In the genomic region with DNA sequence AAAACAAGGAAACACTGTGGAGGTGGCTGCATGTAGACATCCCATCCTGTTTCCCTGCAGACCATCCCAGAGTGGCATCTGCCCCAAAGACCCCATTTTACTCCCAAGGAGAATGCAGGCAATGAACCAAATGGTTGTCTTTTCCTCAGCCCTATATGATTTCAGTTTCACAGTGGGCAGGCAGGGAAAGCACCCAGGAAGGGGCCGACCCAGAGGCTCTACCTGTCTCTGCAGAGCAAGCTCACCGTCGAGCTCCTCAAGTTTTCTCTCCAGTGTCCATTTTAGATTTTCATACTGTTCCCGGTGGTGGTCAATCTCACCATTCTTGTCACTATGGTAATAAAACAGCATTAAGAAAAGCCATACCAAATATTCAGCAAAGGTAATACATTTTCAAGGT, we compare ENCODE assay signal across 23 cellular contexts. TPM values are rescaled to one million over a fixed set of nuclear protein-coding genes. Genes with fewer than 3 reads are reported as not detected.
DNase-seq lines count a peak whose midpoint lies in the region; ATAC-seq and TF ChIP-seq lines count a peak whose summit lies in the region.
"Had no signal": no experiment of that assay in that cellular context is flagged by ENCODE, and none has a peak within 500 bp of the region (broad histone marks: within the 10 kb centered on the region; RNA-seq: fewer than 3 reads in every experiment).

No MANE protein-coding gene starts in this region.

- no peak overlapping the region for H2AFZ ChIP-seq in MM.1S (ENCODE audit: low read length)

- no peaks in the 10 kb centered on the region for H4K20me1 ChIP-seq in MM.1S (ENCODE audit: insufficient read depth, low read length)
- H4K20me1 ChIP-seq: BLaER1 had no signal

- peaks cover 34% of the 10 kb centered on the region for H3K4me1 ChIP-seq in CD4-positive, alpha-beta memory T cell (ENCODE audit: insufficient read depth, low read length)
- H3K4me1 ChIP-seq in MM.1S (ENCODE audit: low read length): peaks cover 10% of the 10 kb centered on the region
- no peaks in the 10 kb centered on the region for H3K4me1 ChIP-seq in psoas muscle
- H3K4me1 ChIP-seq: adrenal gland had no signal

- H3K27me3 ChIP-seq in CD4-positive, alpha-beta memory T cell (ENCODE audit: insufficient read depth, low read length): no peaks in the 10 kb centered on the region
- no peaks in the 10 kb centered on the region for H3K27me3 ChIP-seq in MM.1S (replicated peaks; ENCODE audit: insufficient read depth, low read length)
- H3K27me3 ChIP-seq in psoas muscle (ENCODE audit: insufficient read depth in 3 of 3, low read length in 2 of 3): no peaks in the 10 kb centered on the region
- H3K27me3 ChIP-seq: adrenal gland, BLaER1 had no signal

- H3K9ac ChIP-seq in MM.1S (ENCODE audit: low read length): no peak overlapping the region; the same call in 1 of the 2 replicates
- H3K9ac ChIP-seq: BLaER1 had no signal

- H3K4me3 Mint-ChIP-seq in activated CD4-positive, alpha-beta memory T cell treated with anti-CD3 and anti-CD28 coated beads for 36 hours: no peak overlapping the region
- H3K4me3 Mint-ChIP-seq in activated CD4-positive, alpha-beta memory T cell treated with anti-CD3 and anti-CD28 coated beads, Interleukin-2, amount 10 ng/mL, durations not matched to agents 7 days and 5 days: no peak overlapping the region
- peak overlapping the region in 6 of 8 donors; percentile 15 to 70 (median 56) for H3K4me3 Mint-ChIP-seq in CD4-positive, alpha-beta memory T cell
- H3K4me3 Mint-ChIP-seq in memory B cell: peak overlapping the region; percentile 24
- H3K4me3 Mint-ChIP-seq: brain had no signal

- POLR2A ChIA-PET in activated CD4-positive, alpha-beta memory T cell treated with anti-CD3 and anti-CD28 coated beads for 36 hours (lab: Charles Lee): no interaction called here
- POLR2A ChIA-PET in activated CD4-positive, alpha-beta memory T cell treated with anti-CD3 and anti-CD28 coated beads, Interleukin-2, amount 10 ng/mL, durations not matched to agents 7 days and 5 days (lab: Charles Lee): no interaction called here
- POLR2A ChIA-PET in CD4-positive, alpha-beta memory T cell (lab: Charles Lee; ENCODE audit: partially characterized antibody): no interaction called here

- H3K9me3 ChIP-seq in CD4-positive, alpha-beta memory T cell (ENCODE audit: control insufficient read depth in 1 of 2, low read length in 2 of 2): no peaks in the 10 kb centered on the region
- H3K9me3 ChIP-seq in MM.1S (replicated peaks; ENCODE audit: insufficient read depth, low read length) (no peaks in the 10 kb centered on the region), psoas muscle (no peaks in the 10 kb centered on the region)
- H3K9me3 ChIP-seq: adrenal gland, BLaER1 had no signal

- CTCF ChIA-PET in activated CD4-positive, alpha-beta memory T cell treated with anti-CD3 and anti-CD28 coated beads for 36 hours (lab: Charles Lee): interaction anchor here (1.5 kb wide), 1 partner anchor 8 kb away, joined by 4 read pairs; no protein-coding TSS in a partner anchor
- CTCF ChIA-PET in activated CD4-positive, alpha-beta memory T cell treated with anti-CD3 and anti-CD28 coated beads, Interleukin-2, amount 10 ng/mL, durations not matched to agents 7 days and 5 days (lab: Charles Lee): interaction anchor here (0.7 to 1.2 kb wide), 3 partner anchors 8 to 565 kb away, joined by 4 to 6 read pairs (median 4); no protein-coding TSS in a partner anchor
- CTCF ChIA-PET in CD4-positive, alpha-beta memory T cell (lab: Charles Lee; ENCODE audit: partially characterized antibody): interaction anchor here (1.0 kb wide), 2 partner anchors 8 to 160 kb away, joined by 4 read pairs; a partner anchor contains a TSS

- peak overlapping the region; percentile 24 for H3K27ac ChIP-seq in CD4-positive, alpha-beta memory T cell (ENCODE audit: low read depth, low read length)
- H3K27ac ChIP-seq in MM.1S (ENCODE audit: low read length) (no peak overlapping the region), psoas muscle (no peak overlapping the region)
- H3K27ac ChIP-seq: adrenal gland, BLaER1, epithelial cell of prostate, WERI-Rb-1 had no signal

- peaks cover 32% of the 10 kb centered on the region for H3K36me3 Mint-ChIP-seq in activated CD4-positive, alpha-beta memory T cell treated with anti-CD3 and anti-CD28 coated beads for 36 hours
- H3K36me3 Mint-ChIP-seq in activated CD4-positive, alpha-beta memory T cell treated with anti-CD3 and anti-CD28 coated beads, Interleukin-2, amount 10 ng/mL, durations not matched to agents 7 days and 5 days (ENCODE audit: low read depth): peaks cover 27% of the 10 kb centered on the region
- peaks cover 23 to 27% of the 10 kb centered on the region in 2 donors for H3K36me3 Mint-ChIP-seq in CD4-positive, alpha-beta memory T cell
- peaks cover 7% of the 10 kb centered on the region for H3K36me3 Mint-ChIP-seq in memory B cell

- DNase-seq in activated CD4-positive, alpha-beta memory T cell treated with anti-CD3 and anti-CD28 coated beads for 36 hours: peak; percentile 52
- DNase-seq in activated CD4-positive, alpha-beta memory T cell treated with anti-CD3 and anti-CD28 coated beads, Interleukin-2, amount 10 ng/mL, durations not matched to agents 7 days and 5 days: no peak
- no peak for DNase-seq in CD4-positive, alpha-beta memory T cell
- peak; percentile 20 for DNase-seq in MM.1S
- DNase-seq in memory B cell (ENCODE audit: low spot score in 2 of 2): no peak
- DNase-seq in CD1c-positive myeloid dendritic cell (ENCODE audit: extremely low spot score): no peak
- no peak for DNase-seq in psoas muscle
- DNase-seq: ACHN; adrenal gland; mesenchymal stem cell; NCI-H1105 treated with DMSO at 0.1 percent for 48 hours; NCI-H2081 treated with DMSO at 0.1 percent for 48 hours; NCI-H82; RPMI8226; small intestine; stimulated activated CD4-positive, alpha-beta T cell treated with anti-CD3 and anti-CD28 coated beads, Interleukin-2, amount 100 ng/mL, for 24 hours; T-helper 9 cell; WERI-Rb-1 had no signal

- no peak overlapping the region for H3K4me3 ChIP-seq in CD4-positive, alpha-beta memory T cell (ENCODE audit: low read length in 2 of 2)
- H3K4me3 ChIP-seq in MM.1S (ENCODE audit: low read length) (0 out of 2 replicates have a peak overlapping the region, but pooled peaks have one; percentile 14), psoas muscle (no peak overlapping the region)
- H3K4me3 ChIP-seq: adrenal gland, BLaER1 had no signal

- no peaks in the 10 kb centered on the region for H3K9me2 ChIP-seq in MM.1S (replicated peaks; ENCODE audit: insufficient read depth, low read length)

- no peaks in the 10 kb centered on the region for H3K79me2 ChIP-seq in MM.1S (ENCODE audit: low read length)

- H3K36me3 ChIP-seq in CD4-positive, alpha-beta memory T cell (ENCODE audit: insufficient read depth, low read length): peaks cover 5% of the 10 kb centered on the region
- H3K36me3 ChIP-seq in MM.1S (replicated peaks; ENCODE audit: insufficient read depth, low read length) (no peaks in the 10 kb centered on the region), psoas muscle (ENCODE audit: insufficient read depth in 1 of 2, low read depth in 1 of 2) (peaks cover 0 to 47% of the 10 kb centered on the region in 2 donors)

- H3K9me3 Mint-ChIP-seq in activated CD4-positive, alpha-beta memory T cell treated with anti-CD3 and anti-CD28 coated beads for 36 hours: no peaks in the 10 kb centered on the region
- no peaks in the 10 kb centered on the region for H3K9me3 Mint-ChIP-seq in activated CD4-positive, alpha-beta memory T cell treated with anti-CD3 and anti-CD28 coated beads, Interleukin-2, amount 10 ng/mL, durations not matched to agents 7 days and 5 days
- no peaks in the 10 kb centered on the region for H3K9me3 Mint-ChIP-seq in CD4-positive, alpha-beta memory T cell
- no peaks in the 10 kb centered on the region for H3K9me3 Mint-ChIP-seq in memory B cell
- H3K9me3 Mint-ChIP-seq: brain had no signal

- no peaks in the 10 kb centered on the region for H3F3A ChIP-seq in MM.1S (ENCODE audit: insufficient read depth, low read length)

- no peaks in the 10 kb centered on the region for H3K27me3 Mint-ChIP-seq in activated CD4-positive, alpha-beta memory T cell treated with anti-CD3 and anti-CD28 coated beads for 36 hours
- no peaks in the 10 kb centered on the region for H3K27me3 Mint-ChIP-seq in activated CD4-positive, alpha-beta memory T cell treated with anti-CD3 and anti-CD28 coated beads, Interleukin-2, amount 10 ng/mL, durations not matched to agents 7 days and 5 days
- no peaks in the 10 kb centered on the region for H3K27me3 Mint-ChIP-seq in CD4-positive, alpha-beta memory T cell
- H3K27me3 Mint-ChIP-seq in memory B cell: no peaks in the 10 kb centered on the region
- H3K27me3 Mint-ChIP-seq: brain had no signal

- TF ChIP-seq CTCF in MM.1S (IDR thresholded peaks at IDR 0.05; ENCODE audit: low read length): no peak
- TF ChIP-seq CTCF in psoas muscle (IDR thresholded peaks at IDR 0.05): no peak

- ATAC-seq in memory B cell (ENCODE audit: low read depth) (peak; percentile 91), GM19351 (IDR thresholded peaks at IDR 0.05; ENCODE audit: unreplicated experiment) (no peak), psoas muscle (no peak)
- ATAC-seq: HepG2 had no signal

- H3K27ac Mint-ChIP-seq in activated CD4-positive, alpha-beta memory T cell treated with anti-CD3 and anti-CD28 coated beads for 36 hours: no peak overlapping the region
- H3K27ac Mint-ChIP-seq in activated CD4-positive, alpha-beta memory T cell treated with anti-CD3 and anti-CD28 coated beads, Interleukin-2, amount 10 ng/mL, durations not matched to agents 7 days and 5 days: no peak overlapping the region
- H3K27ac Mint-ChIP-seq in CD4-positive, alpha-beta memory T cell: peak overlapping the region; percentile 10 to 90 (median 75)
- H3K27ac Mint-ChIP-seq in memory B cell: no peak overlapping the region
- H3K27ac Mint-ChIP-seq: brain had no signal

- intact Hi-C loops in activated CD4-positive, alpha-beta memory T cell treated with anti-CD3 and anti-CD28 coated beads for 36 hours (cut with micrococcal nuclease): no loop called here
- intact Hi-C loops in CD4-positive, alpha-beta memory T cell (cut with micrococcal nuclease): no loop called here
- intact Hi-C loops in psoas muscle (cut with DNase I): no loop called here

- H3K4me2 ChIP-seq in MM.1S (ENCODE audit: low read depth, low read length): peak overlapping the region; percentile 58
- H3K4me2 ChIP-seq: BLaER1 had no signal

- peaks cover 41% of the 10 kb centered on the region for H3K4me1 Mint-ChIP-seq in activated CD4-positive, alpha-beta memory T cell treated with anti-CD3 and anti-CD28 coated beads for 36 hours (ENCODE audit: low read depth)
- peaks cover 47% of the 10 kb centered on the region for H3K4me1 Mint-ChIP-seq in activated CD4-positive, alpha-beta memory T cell treated with anti-CD3 and anti-CD28 coated beads, Interleukin-2, amount 10 ng/mL, durations not matched to agents 7 days and 5 days
- H3K4me1 Mint-ChIP-seq in CD4-positive, alpha-beta memory T cell: peaks cover 19 to 49% (median 37%) of the 10 kb centered on the region in 4 donors
- peaks cover 11% of the 10 kb centered on the region for H3K4me1 Mint-ChIP-seq in memory B cell
- H3K4me1 Mint-ChIP-seq: brain had no signal

- 89 to 92% (median 92%) methylated on average over 4 of the region's 4 CpGs for WGBS in psoas muscle, 3 donors

RNA-seq across cellular contexts. Expression of a gene that starts 14.6 kb away (rescaled TPM):
- 10 to 100 TPM; 49.6 to 51.7 TPM for total RNA-seq in activated CD4-positive, alpha-beta memory T cell treated with anti-CD3 and anti-CD28 coated beads for 36 hours
- total RNA-seq in activated CD4-positive, alpha-beta memory T cell treated with anti-CD3 and anti-CD28 coated beads, Interleukin-2, amount 10 ng/mL, durations not matched to agents 7 days and 5 days: 10 to 100 TPM; 49.8 to 54.9 TPM
- 10 to 100 TPM; 80.5 to 88.7 TPM for total RNA-seq in CD4-positive, alpha-beta memory T cell
- polyA plus RNA-seq in CD4-positive, alpha-beta memory T cell: 10 to 100 TPM; 41.6 to 43.6 TPM
- total RNA-seq in psoas muscle: 10 to 100 TPM; 10.2 to 15.3 (median 12.4) TPM
- polyA plus RNA-seq in psoas muscle: 10 to 100 TPM in 1 of 3 donors, 1 to 10 TPM in 2; 7.2 to 11.1 (median 8.6) TPM

RNA-seq across cellular contexts. Expression of a gene that starts 30.8 kb away (rescaled TPM):
- total RNA-seq in activated CD4-positive, alpha-beta memory T cell treated with anti-CD3 and anti-CD28 coated beads for 36 hours: 10 to 100 TPM; 97.4 to 99.7 TPM
- 100 to 1,000 TPM; 206 to 210 TPM for total RNA-seq in activated CD4-positive, alpha-beta memory T cell treated with anti-CD3 and anti-CD28 coated beads, Interleukin-2, amount 10 ng/mL, durations not matched to agents 7 days and 5 days
- 10 to 100 TPM; 30.3 to 31.4 TPM for total RNA-seq in CD4-positive, alpha-beta memory T cell
- 1 to 10 TPM; 1.4 to 5.6 TPM for polyA plus RNA-seq in CD4-positive, alpha-beta memory T cell
- total RNA-seq in psoas muscle: 100 to 1,000 TPM in 2 of 4 donors, 10 to 100 TPM in 2; 18.6 to 182 (median 70.1) TPM
- 100 to 1,000 TPM; 102 to 263 (median 128) TPM for polyA plus RNA-seq in psoas muscle

Comparison
In these comparisons a context has a peak if more than half of its experiments do, and no peak if none do; other contexts are left out.
1. DNase-seq: peak in activated CD4-positive, alpha-beta memory T cell treated with anti-CD3 and anti-CD28 coated beads for 36 hours (single experiment) and MM.1S (single experiment); none in activated CD4-positive, alpha-beta memory T cell treated with anti-CD3 and anti-CD28 coated beads, Interleukin-2, amount 10 ng/mL, durations not matched to agents 7 days and 5 days (single experiment), CD4-positive, alpha-beta memory T cell (0 of 5), memory B cell (0 of 2), CD1c-positive myeloid dendritic cell (single experiment) and psoas muscle (0 of 2).
2. H3K27ac Mint-ChIP-seq: peak in CD4-positive, alpha-beta memory T cell (7 of 7); none in activated CD4-positive, alpha-beta memory T cell treated with anti-CD3 and anti-CD28 coated beads for 36 hours (single experiment), activated CD4-positive, alpha-beta memory T cell treated with anti-CD3 and anti-CD28 coated beads, Interleukin-2, amount 10 ng/mL, durations not matched to agents 7 days and 5 days (single experiment) and memory B cell (single experiment).
3. H3K4me3 Mint-ChIP-seq: peak in CD4-positive, alpha-beta memory T cell (6 of 8) and memory B cell (single experiment); none in activated CD4-positive, alpha-beta memory T cell treated with anti-CD3 and anti-CD28 coated beads for 36 hours (single experiment) and activated CD4-positive, alpha-beta memory T cell treated with anti-CD3 and anti-CD28 coated beads, Interleukin-2, amount 10 ng/mL, durations not matched to agents 7 days and 5 days (single experiment).